ENCODE assay signal across 25 cellular contexts in genomic region chr19:3112375-3113099, GRCh38.
"Had no signal": no experiment of that assay in that cellular context is flagged by ENCODE, and none has a peak within 500 bp of the region (broad histone marks: within the 10 kb centered on the region; RNA-seq: fewer than 3 reads in every experiment).

No MANE protein-coding gene starts in this region.

- H3K4me3 Mint-ChIP-seq: activated CD4-positive, alpha-beta memory T cell treated with anti-CD3 and anti-CD28 coated beads, Interleukin-2, amount 10 ng/mL, durations not matched to agents 7 days and 5 days; activated CD4-positive, alpha-beta T cell treated with anti-CD3 and anti-CD28 coated beads, Interleukin-2, amount 10 ng/mL, durations not matched to agents 7 days and 5 days; activated naive CD8-positive, alpha-beta T cell treated with anti-CD3 and anti-CD28 coated beads, Interleukin-2, amount 10 ng/mL, durations not matched to agents 7 days and 5 days; activated T-cell treated with anti-CD3 and anti-CD28 coated beads, Interleukin-2, amount 50 U/mL, for 72 hours; T-cell had no signal

- H3K4me3 ChIP-seq: adrenal gland, MG63, Peyer's patch had no signal

- H3K36me3 Mint-ChIP-seq: activated naive CD8-positive, alpha-beta T cell treated with anti-CD3 and anti-CD28 coated beads, Interleukin-2, amount 10 ng/mL, durations not matched to agents 7 days and 5 days had no signal

- H3K27ac Mint-ChIP-seq: activated CD4-positive, alpha-beta memory T cell treated with anti-CD3 and anti-CD28 coated beads, Interleukin-2, amount 10 ng/mL, durations not matched to agents 7 days and 5 days; activated CD4-positive, alpha-beta T cell treated with anti-CD3 and anti-CD28 coated beads, Interleukin-2, amount 10 ng/mL, durations not matched to agents 7 days and 5 days; activated naive CD8-positive, alpha-beta T cell treated with anti-CD3 and anti-CD28 coated beads, Interleukin-2, amount 10 ng/mL, durations not matched to agents 7 days and 5 days; activated T-cell treated with anti-CD3 and anti-CD28 coated beads, Interleukin-2, amount 50 U/mL, for 72 hours; activated T-helper 2 cell treated with anti-CD3 and anti-CD28 coated beads, Interferon-gamma antibody, Interleukin-2, Interleukin-4, amounts not matched to agents 10 μg/mL and 5 μg/mL and 100 μg/mL, durations not matched to agents 14 hours and 24 hours and 36 hours had no signal

- H3K9me3 ChIP-seq: adrenal gland, MG63, Peyer's patch had no signal

- H3K27me3 Mint-ChIP-seq: activated CD4-positive, alpha-beta memory T cell treated with anti-CD3 and anti-CD28 coated beads, Interleukin-2, amount 10 ng/mL, durations not matched to agents 7 days and 5 days; activated CD4-positive, alpha-beta T cell treated with anti-CD3 and anti-CD28 coated beads, Interleukin-2, amount 10 ng/mL, durations not matched to agents 7 days and 5 days; T-cell had no signal

- H3K27me3 ChIP-seq: adrenal gland, MG63, Peyer's patch had no signal

- H3K27ac ChIP-seq: adrenal gland, Peyer's patch had no signal

- ATAC-seq: activated T-cell treated with anti-CD3 and anti-CD28 coated beads, Interleukin-2, amount 50 U/mL, for 72 hours; T-cell had no signal

- FAIRE-seq: TTC549 had no signal

- H3K36me3 ChIP-seq: MG63 had no signal

- H3K9me3 Mint-ChIP-seq: activated CD4-positive, alpha-beta memory T cell treated with anti-CD3 and anti-CD28 coated beads, Interleukin-2, amount 10 ng/mL, durations not matched to agents 7 days and 5 days; activated CD4-positive, alpha-beta T cell treated with anti-CD3 and anti-CD28 coated beads, Interleukin-2, amount 10 ng/mL, durations not matched to agents 7 days and 5 days; activated naive CD8-positive, alpha-beta T cell treated with anti-CD3 and anti-CD28 coated beads, Interleukin-2, amount 10 ng/mL, durations not matched to agents 7 days and 5 days; activated T-cell treated with anti-CD3 and anti-CD28 coated beads, Interleukin-2, amount 50 U/mL, for 72 hours; activated T-helper 2 cell treated with anti-CD3 and anti-CD28 coated beads, Interferon-gamma antibody, Interleukin-2, Interleukin-4, amounts not matched to agents 10 μg/mL and 5 μg/mL and 100 μg/mL, durations not matched to agents 14 hours and 24 hours and 36 hours; T-cell had no signal

- DNase-seq: activated CD4-positive, alpha-beta memory T cell treated with anti-CD3 and anti-CD28 coated beads, Interleukin-2, amount 10 ng/mL, durations not matched to agents 7 days and 5 days; activated CD4-positive, alpha-beta T cell treated with anti-CD3 and anti-CD28 coated beads, Interleukin-2, amount 10 ng/mL, durations not matched to agents 7 days and 5 days; activated CD4-positive, CD25-positive, alpha-beta regulatory T cell; activated CD8-positive, alpha-beta memory T cell treated with anti-CD3 and anti-CD28 coated beads, Interleukin-2, amount 50 U/mL, for 4 hours; activated naive CD4-positive, alpha-beta T cell treated with anti-CD3 and anti-CD28 coated beads, Interleukin-2, amount 50 U/mL, for 16 hours; activated naive CD8-positive, alpha-beta T cell treated with anti-CD3 and anti-CD28 coated beads, Interleukin-2, amount 10 ng/mL, durations not matched to agents 7 days and 5 days; activated T-cell treated with anti-CD3 and anti-CD28 coated beads, Interleukin-2, amount 50 U/mL, for 72 hours; adrenal gland; anterior cingulate cortex; MG63; MV-4-11; NCI-H1092 treated with DMSO at 0.1 percent for 48 hours; NCI-H1436; NCI-H187; NCI-H2081; NCI-H510A treated with DMSO at 0.1 percent for 48 hours; NCI-H69; NK-92 treated with Interleukin-12 subunit alpha and Interleukin-12 subunit beta, amount 100 ng/mL, for 24 hours; Peyer's patch; SHP77 treated with DMSO at 0.1 percent for 48 hours; T-cell; T-helper 2 cell; T1000 had no signal
